21 cellular contexts compared by ENCODE assay signal in the genomic region with DNA sequence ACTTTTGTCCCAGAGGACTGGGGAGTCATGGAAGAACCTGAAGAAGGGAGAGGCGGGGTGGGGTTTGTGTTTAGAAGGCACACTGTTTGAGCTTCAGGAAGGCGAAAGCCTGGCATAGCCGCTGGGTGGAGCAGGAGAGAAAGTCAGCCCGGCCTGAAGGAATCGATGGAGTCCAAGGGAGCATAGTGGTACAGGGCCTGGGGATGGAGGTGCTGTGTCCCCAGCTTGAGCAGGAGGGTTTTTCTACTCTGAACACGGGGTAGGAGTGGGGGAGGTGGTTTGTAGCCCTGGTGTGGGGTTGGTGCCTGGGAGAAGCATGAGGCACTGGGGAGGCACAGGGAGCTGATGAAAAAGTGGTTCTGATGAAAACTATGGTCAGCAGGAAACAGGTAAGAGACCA. TPM values are rescaled to one million over a fixed set of nuclear protein-coding genes. Genes with fewer than 3 reads are reported as not detected.
DNase-seq lines count a peak whose midpoint lies in the region; ATAC-seq and TF ChIP-seq lines count a peak whose summit lies in the region.
"Had no signal": no experiment of that assay in that cellular context is flagged by ENCODE, and none has a peak within 500 bp of the region (broad histone marks: within the 10 kb centered on the region; RNA-seq: fewer than 3 reads in every experiment).

No MANE protein-coding gene starts in this region.

- no peak overlapping the region for H3K27ac ChIP-seq in CD4-positive, alpha-beta T cell (ENCODE audit: low read depth, low read length)
- no peak overlapping the region for H3K27ac ChIP-seq in HEK293 (ENCODE audit: extremely low read depth, low read depth, low read length)
- no peak overlapping the region for H3K27ac ChIP-seq in brain microvascular endothelial cell
- H3K27ac ChIP-seq in left lung: no peak overlapping the region
- H3K27ac ChIP-seq: pancreas, sigmoid colon, thoracic aorta, VCaP had no signal

- no peak for ATAC-seq in CD4-positive, alpha-beta T cell (ENCODE audit: poor library complexity)
- ATAC-seq in mucosa of descending colon: peak; percentile 56
- ATAC-seq in left lung: no peak
- no peak for ATAC-seq in GM18511 (IDR thresholded peaks at IDR 0.05; ENCODE audit: unreplicated experiment)
- ATAC-seq in GM21526 (IDR thresholded peaks at IDR 0.05; ENCODE audit: low FRiP score, unreplicated experiment): no peak
- ATAC-seq: activated naive CD8-positive, alpha-beta T cell treated with anti-CD3 and anti-CD28 coated beads, Interleukin-2, amount 50 U/mL, for 24 hours; HCT116; natural killer cell; pancreas; T-helper 17 cell had no signal

- no peaks in the 10 kb centered on the region for H3K36me3 Mint-ChIP-seq in CD4-positive, alpha-beta T cell (ENCODE audit: low read depth)
- H3K36me3 Mint-ChIP-seq: natural killer cell had no signal

- POLR2A ChIA-PET in CD4-positive, alpha-beta T cell (lab: Charles Lee): interaction anchor here (1.2 kb wide), 1 partner anchor 11 kb away, joined by 5 read pairs; the partner anchor contains the start of gene ATP6V0B
- POLR2A ChIA-PET in HEK293 (lab: Yijun Ruan, JAX): no interaction called here

- no peak for DNase-seq in CD4-positive, alpha-beta T cell
- DNase-seq in brain microvascular endothelial cell (no peak), mucosa of descending colon (peak; percentile 52 to 69 (median 67)), left lung (no peak), GM10266 (ENCODE audit: extremely low spot score) (no peak)
- DNase-seq: activated CD4-positive, alpha-beta T cell treated with anti-CD3 and anti-CD28 coated beads, Interleukin-2, amount 50 U/mL, for 1 hour; activated naive CD8-positive, alpha-beta T cell treated with anti-CD3 and anti-CD28 coated beads, Interleukin-2, amount 50 U/mL, for 24 hours; mesendoderm; natural killer cell; NCI-H1105 treated with DMSO at 0.1 percent for 48 hours; NCI-H526; pancreas; SIG-M5; sigmoid colon; T-helper 17 cell had no signal

- no peaks in the 10 kb centered on the region for H3K27me3 ChIP-seq in CD4-positive, alpha-beta T cell (ENCODE audit: control insufficient read depth, insufficient read depth, low read length)
- H3K27me3 ChIP-seq in brain microvascular endothelial cell (replicated peaks) (no peaks in the 10 kb centered on the region), left lung (no peaks in the 10 kb centered on the region)
- H3K27me3 ChIP-seq: pancreas, sigmoid colon had no signal

- CTCF ChIA-PET in CD4-positive, alpha-beta T cell (lab: Charles Lee): no interaction called here
- CTCF ChIA-PET in HEK293 (lab: Yijun Ruan, JAX): interaction anchor here (1.4 to 1.5 kb wide), 2 partner anchors 18 to 223 kb away, joined by 3 to 4 read pairs; no protein-coding TSS in a partner anchor

- H3K36me3 ChIP-seq in HEK293 (ENCODE audit: control insufficient read depth in 2 of 2, insufficient read depth in 1 of 2, low read length in 2 of 2) (peaks cover 0 to 62% of the 10 kb centered on the region in 2 experiments; a peak in 2 of 3 replicates), brain microvascular endothelial cell (replicated peaks) (peaks cover 19% of the 10 kb centered on the region), mucosa of descending colon (ENCODE audit: low read depth) (no peaks in the 10 kb centered on the region), left lung (peaks cover 0 to 15% of the 10 kb centered on the region in 2 donors)
- H3K36me3 ChIP-seq: pancreas, thoracic aorta had no signal

- H3K27ac Mint-ChIP-seq in CD4-positive, alpha-beta T cell: no peak overlapping the region
- H3K27ac Mint-ChIP-seq: activated naive CD8-positive, alpha-beta T cell treated with anti-CD3 and anti-CD28 coated beads, Interleukin-2, amount 50 U/mL, for 24 hours; natural killer cell; T-helper 17 cell had no signal

- H3K4me3 Mint-ChIP-seq in CD4-positive, alpha-beta T cell: peak overlapping the region; percentile 7
- H3K4me3 Mint-ChIP-seq: activated naive CD8-positive, alpha-beta T cell treated with anti-CD3 and anti-CD28 coated beads, Interleukin-2, amount 50 U/mL, for 24 hours; natural killer cell; T-helper 17 cell had no signal

- TF ChIP-seq CTCF in CD4-positive, alpha-beta T cell (IDR thresholded peaks at IDR 0.05): no peak
- TF ChIP-seq CTCF in HEK293 (tag by site-specific recombination; IDR thresholded peaks at IDR 0.05): no peak
- peak; percentile 12 for TF ChIP-seq CTCF in brain microvascular endothelial cell (IDR thresholded peaks at IDR 0.05; ENCODE audit: low read depth, low read length, missing control alignments)
- TF ChIP-seq CTCF in mucosa of descending colon (IDR thresholded peaks at IDR 0.05): no peak
- no peak for TF ChIP-seq CTCF in left lung (IDR thresholded peaks at IDR 0.05)
- no peak for TF ChIP-seq CTCF in GM10266 (IDR thresholded peaks at IDR 0.05; ENCODE audit: control insufficient read depth, insufficient read depth, low read depth, missing control alignments)

- no peaks in the 10 kb centered on the region for H3K27me3 Mint-ChIP-seq in CD4-positive, alpha-beta T cell
- H3K27me3 Mint-ChIP-seq: activated naive CD8-positive, alpha-beta T cell treated with anti-CD3 and anti-CD28 coated beads, Interleukin-2, amount 50 U/mL, for 24 hours; T-helper 17 cell had no signal

- H3K4me3 ChIP-seq in HEK293 (ENCODE audit: low read depth, low read length) (no peak overlapping the region), brain microvascular endothelial cell (ENCODE audit: low read depth, low read length) (no peak overlapping the region), mucosa of descending colon (no peak overlapping the region), left lung (no peak overlapping the region)
- H3K4me3 ChIP-seq: pancreas, sigmoid colon, thoracic aorta had no signal

- in situ Hi-C loops in brain microvascular endothelial cell (cut with HindIII; ENCODE audit: low pct_ligation_motif_present, low sequenced_read_pairs): no loop called here

- H3K4me1 ChIP-seq in HEK293 (ENCODE audit: control insufficient read depth, insufficient read depth, low read length) (no peaks in the 10 kb centered on the region), mucosa of descending colon (ENCODE audit: low read depth) (peaks cover 13% of the 10 kb centered on the region), left lung (peaks cover 7 to 24% of the 10 kb centered on the region in 2 donors)

- H3K9me3 ChIP-seq in CD4-positive, alpha-beta T cell (ENCODE audit: control insufficient read depth, low read length): no peaks in the 10 kb centered on the region
- H3K9me3 ChIP-seq in HEK293 (ENCODE audit: control insufficient read depth, insufficient read depth, low read depth, low read length) (no peaks in the 10 kb centered on the region), mucosa of descending colon (no peaks in the 10 kb centered on the region), left lung (no peaks in the 10 kb centered on the region)
- H3K9me3 ChIP-seq: pancreas, sigmoid colon, thoracic aorta had no signal

- intact Hi-C loops in CD4-positive, alpha-beta T cell (cut with DNase I, micrococcal nuclease): no loop called here
- intact Hi-C loops in mucosa of descending colon (cut with DNase I, micrococcal nuclease) (no loop called here), left lung (cut with DNase I) (no loop called here)

- H3K9me3 Mint-ChIP-seq in CD4-positive, alpha-beta T cell: no peaks in the 10 kb centered on the region
- H3K9me3 Mint-ChIP-seq: activated naive CD8-positive, alpha-beta T cell treated with anti-CD3 and anti-CD28 coated beads, Interleukin-2, amount 50 U/mL, for 24 hours; natural killer cell had no signal

- peaks cover 5% of the 10 kb centered on the region for H3K4me1 Mint-ChIP-seq in CD4-positive, alpha-beta T cell (ENCODE audit: low read depth)

TF ChIP-seq in HEK293, 187 proteins besides CTCF, POLR2A, EP300 and RAD21:
- TF ChIP-seq ZNF645 (tag by site-specific recombination; IDR thresholded peaks at IDR 0.05) (no peak), PRDM1 (tag by site-specific recombination; IDR thresholded peaks at IDR 0.05) (peak; percentile 79)

RNA-seq across cellular contexts. Expression of gene CCDC24, which starts 4.7 kb away (rescaled TPM):
- total RNA-seq in CD4-positive, alpha-beta T cell: 1 to 10 TPM in 1 of 2 experiments, under 1 TPM in 1; 0.98 to 1.4 TPM
- total RNA-seq in mucosa of descending colon: 10 to 100 TPM; 13.4 to 19.6 (median 16.9) TPM
- total RNA-seq in left lung: 10 to 100 TPM in 1 of 2 donors, 1 to 10 TPM in 1; 9.9 to 13.7 TPM

RNA-seq across cellular contexts. Expression of gene B4GALT2, which starts 7.7 kb away (rescaled TPM):
- under 1 TPM; 0.22 to 0.34 TPM for total RNA-seq in CD4-positive, alpha-beta T cell
- total RNA-seq in mucosa of descending colon: 10 to 100 TPM; 20.0 to 33.6 (median 28.1) TPM
- total RNA-seq in left lung: 10 to 100 TPM; 39.1 to 50.1 TPM

RNA-seq across cellular contexts. Expression of gene ATP6V0B, which starts 12.0 kb away (rescaled TPM):
- total RNA-seq in CD4-positive, alpha-beta T cell: 10 to 100 TPM; 42.9 to 47.0 TPM
- 100 to 1,000 TPM; 116 to 184 (median 158) TPM for total RNA-seq in mucosa of descending colon
- 100 to 1,000 TPM; 176 to 239 TPM for total RNA-seq in left lung

RNA-seq across cellular contexts. Expression of gene DPH2, which starts 16.9 kb away (rescaled TPM):
- 10 to 100 TPM; 10.3 to 12.0 TPM for total RNA-seq in CD4-positive, alpha-beta T cell
- total RNA-seq in mucosa of descending colon (10 to 100 TPM; 16.5 to 23.3 (median 17.9) TPM), left lung (10 to 100 TPM; 13.5 to 23.4 TPM)

RNA-seq across cellular contexts. Expression of gene IPO13, which starts 40.0 kb away (rescaled TPM):
- 1 to 10 TPM; 6.3 to 7.4 TPM for total RNA-seq in CD4-positive, alpha-beta T cell
- total RNA-seq in mucosa of descending colon: 10 to 100 TPM; 21.5 to 32.6 (median 22.3) TPM
- total RNA-seq in left lung: 10 to 100 TPM; 26.8 to 33.4 TPM

Comparison
In these comparisons a context has a peak if more than half of its experiments do, and no peak if none do; other contexts are left out.
1. DNase-seq: peak in mucosa of descending colon (3 of 3); none in CD4-positive, alpha-beta T cell (0 of 10), brain microvascular endothelial cell (single experiment), left lung (0 of 2) and GM10266 (single experiment).
2. RNA of gene CCDC24, which starts 4.7 kb away (total RNA-seq): 13.4 to 19.6 TPM in mucosa of descending colon and 9.9 to 13.7 TPM in left lung; 0.98 to 1.4 TPM in CD4-positive, alpha-beta T cell; every median in the first group is over 4 times any median in the second.
3. RNA of gene B4GALT2, which starts 7.7 kb away (total RNA-seq): 39.1 to 50.1 TPM in left lung and 20.0 to 33.6 TPM in mucosa of descending colon; 0.22 to 0.34 TPM in CD4-positive, alpha-beta T cell; every median in the first group is over 10 times any median in the second.